Comparison of ENCODE assay signal across 9 cellular contexts in the genomic region with DNA sequence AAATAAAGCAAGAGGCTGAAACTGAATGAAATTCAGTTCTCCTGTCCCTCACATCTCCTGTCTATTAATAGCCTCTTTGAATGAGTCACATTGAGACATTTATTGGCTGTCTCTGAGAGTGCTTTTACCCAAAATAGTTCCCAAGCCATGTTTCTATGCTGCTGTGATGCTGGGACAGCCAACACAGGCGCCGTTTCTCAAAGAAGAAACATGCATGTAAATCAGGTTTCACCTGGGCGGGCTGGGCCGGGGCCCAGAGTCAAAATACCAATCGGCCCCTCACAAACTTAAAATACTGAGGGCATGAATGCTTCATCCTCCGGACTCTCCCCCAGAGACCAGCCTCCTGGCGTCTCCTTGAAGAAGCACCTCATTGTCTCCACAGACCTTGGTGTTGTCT.
DNase-seq lines count a peak whose midpoint lies in the region; ATAC-seq and TF ChIP-seq lines count a peak whose summit lies in the region.
"Had no signal": no experiment of that assay in that cellular context is flagged by ENCODE, and none has a peak within 500 bp of the region (broad histone marks: within the 10 kb centered on the region; RNA-seq: fewer than 3 reads in every experiment).

No MANE protein-coding gene starts in this region.

- H3K27me3 Mint-ChIP-seq in CD4-positive, alpha-beta T cell: peaks cover 19% of the 10 kb centered on the region
- peaks cover 7% of the 10 kb centered on the region for H3K27me3 Mint-ChIP-seq in activated CD8-positive, alpha-beta T cell treated with anti-CD3 and anti-CD28 coated beads for 36 hours

- no peaks in the 10 kb centered on the region for H3K9me3 Mint-ChIP-seq in CD4-positive, alpha-beta T cell
- peaks cover 2% of the 10 kb centered on the region for H3K9me3 Mint-ChIP-seq in activated CD8-positive, alpha-beta T cell treated with anti-CD3 and anti-CD28 coated beads for 36 hours

- ATAC-seq in GM18870 (IDR thresholded peaks at IDR 0.05; ENCODE audit: unreplicated experiment) (peak; percentile 90), HG02870 (IDR thresholded peaks at IDR 0.05; ENCODE audit: unreplicated experiment) (peak; percentile 94)
- ATAC-seq in CD4-positive, alpha-beta T cell (ENCODE audit: poor library complexity): no peak
- no peak for ATAC-seq in activated CD8-positive, alpha-beta T cell treated with anti-CD3 and anti-CD28 coated beads for 36 hours

- CTCF ChIA-PET in CD4-positive, alpha-beta T cell (lab: Charles Lee): no interaction called here
- CTCF ChIA-PET in activated CD8-positive, alpha-beta T cell treated with anti-CD3 and anti-CD28 coated beads for 36 hours (lab: Charles Lee): interaction anchor here (0.9 kb wide), 1 partner anchor 15 kb away, joined by 4 read pairs; no protein-coding TSS in a partner anchor

- no peaks in the 10 kb centered on the region for H3K4me1 Mint-ChIP-seq in CD4-positive, alpha-beta T cell (ENCODE audit: low read depth)
- H3K4me1 Mint-ChIP-seq in activated CD8-positive, alpha-beta T cell treated with anti-CD3 and anti-CD28 coated beads for 36 hours (ENCODE audit: low read depth): no peaks in the 10 kb centered on the region

- intact Hi-C loops in CD4-positive, alpha-beta T cell (cut with DNase I, micrococcal nuclease): no loop called here
- intact Hi-C loops in activated CD8-positive, alpha-beta T cell treated with anti-CD3 and anti-CD28 coated beads for 36 hours (cut with micrococcal nuclease): no loop called here

- H3K4me3 Mint-ChIP-seq in CD4-positive, alpha-beta T cell: no peak overlapping the region
- no peak overlapping the region for H3K4me3 Mint-ChIP-seq in activated CD8-positive, alpha-beta T cell treated with anti-CD3 and anti-CD28 coated beads for 36 hours

- H3K27me3 ChIP-seq in CD4-positive, alpha-beta T cell (ENCODE audit: control insufficient read depth, insufficient read depth, low read length): no peaks in the 10 kb centered on the region

- H3K36me3 Mint-ChIP-seq in CD4-positive, alpha-beta T cell (ENCODE audit: low read depth): no peaks in the 10 kb centered on the region
- H3K36me3 Mint-ChIP-seq in activated CD8-positive, alpha-beta T cell treated with anti-CD3 and anti-CD28 coated beads for 36 hours (ENCODE audit: low read depth): no peaks in the 10 kb centered on the region

- DNase-seq in SIG-M5 treated with dmso at 0.1 percent for 504 hours (lab: John Stamatoyannopoulos, UW; ENCODE audit: unreplicated experiment): peak; percentile 94
- peak; percentile 58 for DNase-seq in stromal cell of bone marrow (ENCODE audit: low read depth)
- no peak for DNase-seq in NCI-H146 (lab: John Stamatoyannopoulos, UW)
- DNase-seq in CD4-positive, alpha-beta T cell: no peak
- DNase-seq in GF-D8 (lab: John Stamatoyannopoulos, UW): no peak
- DNase-seq in activated CD8-positive, alpha-beta T cell treated with anti-CD3 and anti-CD28 coated beads for 36 hours: no peak
- DNase-seq: dermis blood vessel endothelial cell had no signal

- no peak for TF ChIP-seq CTCF in CD4-positive, alpha-beta T cell (IDR thresholded peaks at IDR 0.05)
- TF ChIP-seq CTCF in activated CD8-positive, alpha-beta T cell treated with anti-CD3 and anti-CD28 coated beads for 36 hours (IDR thresholded peaks at IDR 0.05): no peak

- POLR2A ChIA-PET in CD4-positive, alpha-beta T cell (lab: Charles Lee): no interaction called here
- POLR2A ChIA-PET in activated CD8-positive, alpha-beta T cell treated with anti-CD3 and anti-CD28 coated beads for 36 hours (lab: Charles Lee): no interaction called here

- H3K9me3 ChIP-seq in CD4-positive, alpha-beta T cell (ENCODE audit: control insufficient read depth, low read length): no peaks in the 10 kb centered on the region

- no peak overlapping the region for H3K27ac Mint-ChIP-seq in CD4-positive, alpha-beta T cell
- H3K27ac Mint-ChIP-seq in activated CD8-positive, alpha-beta T cell treated with anti-CD3 and anti-CD28 coated beads for 36 hours: no peak overlapping the region

- H3K27ac ChIP-seq in CD4-positive, alpha-beta T cell (ENCODE audit: low read depth, low read length): no peak overlapping the region

Comparison
In these comparisons a context has a peak if more than half of its experiments do, and no peak if none do; other contexts are left out.
1. ATAC-seq: peak in GM18870 (single experiment) and HG02870 (single experiment); none in CD4-positive, alpha-beta T cell (single experiment) and activated CD8-positive, alpha-beta T cell treated with anti-CD3 and anti-CD28 coated beads for 36 hours (single experiment).
2. DNase-seq: peak in SIG-M5 treated with dmso at 0.1 percent for 504 hours (single experiment) and stromal cell of bone marrow (single experiment); none in NCI-H146 (single experiment), CD4-positive, alpha-beta T cell (0 of 10), GF-D8 (single experiment) and activated CD8-positive, alpha-beta T cell treated with anti-CD3 and anti-CD28 coated beads for 36 hours (single experiment).